17 cellular contexts compared by ENCODE assay signal in genomic region chr2:69166465-69166811, GRCh38.
DNase-seq lines count a peak whose midpoint lies in the region; ATAC-seq and TF ChIP-seq lines count a peak whose summit lies in the region.
"Had no signal": no experiment of that assay in that cellular context is flagged by ENCODE, and none has a peak within 500 bp of the region (broad histone marks: within the 10 kb centered on the region; RNA-seq: fewer than 3 reads in every experiment).

No MANE protein-coding gene starts in this region.

- intact Hi-C loops in Panc1 (cut with micrococcal nuclease; ENCODE audit: unreplicated experiment) (no loop called here), sciatic nerve (cut with DNase I) (no loop called here)

- peaks cover 5% of the 10 kb centered on the region for H3K79me2 ChIP-seq in smooth muscle cell (ENCODE audit: low read depth)

- no peak overlapping the region for H2BK120ac ChIP-seq in mesenchymal stem cell (ENCODE audit: low read depth, low read length)

- H3K27ac ChIP-seq in Panc1 (ENCODE audit: low read length) = peak overlapping the region; percentile 13; the same call in 1 of the 2 replicates
- no peak overlapping the region for H3K27ac ChIP-seq in mesenchymal stem cell (ENCODE audit: low read length, poor library complexity, severe bottlenecking)
- H3K27ac ChIP-seq in smooth muscle cell (ENCODE audit: low read depth) = peak overlapping the region; percentile 99
- H3K27ac ChIP-seq: BLaER1, C4-2B had no signal

- POLR2A ChIA-PET in Panc1 (lab: Charles Lee) = no interaction called here

- no peak overlapping the region for H3K4me3 ChIP-seq in Panc1 (ENCODE audit: low read depth in 2 of 2, low read length in 2 of 2)
- H3K4me3 ChIP-seq in mesenchymal stem cell (ENCODE audit: insufficient read depth in 1 of 2, low read depth in 1 of 2, low read length in 2 of 2) = no peak overlapping the region
- H3K4me3 ChIP-seq in smooth muscle cell = no peak overlapping the region
- H3K4me3 ChIP-seq: BLaER1, GM12878, GM23338 had no signal

- DNase-seq in Panc1 (ENCODE audit: low read depth, low spot score) (no peak), mesenchymal stem cell (no peak), smooth muscle cell (lab: John Stamatoyannopoulos, UW; ENCODE audit: unreplicated experiment) (no peak), NCI-H446 (lab: John Stamatoyannopoulos, UW) (no peak), sciatic nerve (ENCODE audit: low spot score) (no peak)
- DNase-seq: CD4-positive, CD25-positive, alpha-beta regulatory T cell; CD8-positive, alpha-beta memory T cell; DMS 273 treated with DMSO at 0.1 percent for 48 hours; EL; GDM1; H9 had no signal

- peak overlapping the region; percentile 61 for H4K8ac ChIP-seq in mesenchymal stem cell (ENCODE audit: low read length)

- H3K36me3 ChIP-seq in Panc1 (ENCODE audit: control insufficient read depth, insufficient read depth, low read length) = no peaks in the 10 kb centered on the region
- H3K36me3 ChIP-seq in mesenchymal stem cell (ENCODE audit: control insufficient read depth in 1 of 2, insufficient read depth in 2 of 2, low read depth in 1 of 2, low read length in 2 of 2) = peaks cover 14 to 16% of the 10 kb centered on the region in 2 experiments
- H3K36me3 ChIP-seq in smooth muscle cell (ENCODE audit: low read depth) = no peaks in the 10 kb centered on the region
- H3K36me3 ChIP-seq: BLaER1 had no signal

- no peak overlapping the region for H2BK12ac ChIP-seq in mesenchymal stem cell (ENCODE audit: low read length in 2 of 2)

- TF ChIP-seq CTCF in Panc1 (IDR thresholded peaks at IDR 0.05) (no peak), smooth muscle cell (IDR thresholded peaks at IDR 0.05; ENCODE audit: borderline replicate concordance, insufficient read depth, poor library complexity, severe bottlenecking) (no peak)

- no peak overlapping the region for H4K91ac ChIP-seq in mesenchymal stem cell (ENCODE audit: low read length)

- H2AK5ac ChIP-seq in mesenchymal stem cell (ENCODE audit: low read length, severe bottlenecking) = no peak overlapping the region

- H3K4me2 ChIP-seq in mesenchymal stem cell (ENCODE audit: low read length, poor library complexity, severe bottlenecking) (no peak overlapping the region), smooth muscle cell (no peak overlapping the region)
- H3K4me2 ChIP-seq: GM23338 had no signal

- BruUV-seq in Panc1 (replicated peaks; lab: Mats Ljungman, UMichigan) = no TSS peak

- no peak overlapping the region for H3K9ac ChIP-seq in mesenchymal stem cell (ENCODE audit: low read length)
- H3K9ac ChIP-seq in smooth muscle cell (ENCODE audit: low read depth) = peak overlapping the region; percentile 39
- H3K9ac ChIP-seq: BLaER1 had no signal

- H3K14ac ChIP-seq in mesenchymal stem cell (ENCODE audit: low read length in 2 of 2) = no peak overlapping the region

- H2AFZ ChIP-seq in mesenchymal stem cell (ENCODE audit: low read depth, low read length) (no peak overlapping the region), smooth muscle cell (ENCODE audit: low read depth) (no peak overlapping the region)
- H2AFZ ChIP-seq: GM23338 had no signal

- 96% methylated on average over 2 of the region's 2 CpGs for WGBS in mesenchymal stem cell
- 100% methylated on average over 2 of the region's 2 CpGs for WGBS in smooth muscle cell (ENCODE audit: low lambda C conversion rate)

- H2BK15ac ChIP-seq in mesenchymal stem cell (ENCODE audit: low read depth, poor library complexity, severe bottlenecking) = no peak overlapping the region

- no peak overlapping the region for H3K4ac ChIP-seq in mesenchymal stem cell (ENCODE audit: low read depth in 1 of 2, low read length in 2 of 2)

- peak overlapping the region in 1 of 2 experiments; percentile 34 for H3K18ac ChIP-seq in mesenchymal stem cell (ENCODE audit: low read depth in 1 of 2, low read length in 2 of 2)

- ATAC-seq in Panc1 (no peak), GM18870 (IDR thresholded peaks at IDR 0.05; ENCODE audit: unreplicated experiment) (no peak), sciatic nerve (no peak)
- ATAC-seq: GM12878, GM23338, HCT116 had no signal

- H3K9me3 ChIP-seq in Panc1 (ENCODE audit: control insufficient read depth, insufficient read depth, low read depth, low read length) = no peaks in the 10 kb centered on the region
- no peaks in the 10 kb centered on the region for H3K9me3 ChIP-seq in mesenchymal stem cell (ENCODE audit: control insufficient read depth, low read length)
- H3K9me3 ChIP-seq in smooth muscle cell (replicated peaks; ENCODE audit: low read depth) = no peaks in the 10 kb centered on the region
- H3K9me3 ChIP-seq: BLaER1 had no signal

- no peaks in the 10 kb centered on the region for H3K27me3 ChIP-seq in Panc1 (ENCODE audit: control insufficient read depth, insufficient read depth, low read length)
- H3K27me3 ChIP-seq in mesenchymal stem cell (ENCODE audit: control insufficient read depth in 1 of 2, insufficient read depth in 1 of 2, low read length in 2 of 2) = no peaks in the 10 kb centered on the region
- no peaks in the 10 kb centered on the region for H3K27me3 ChIP-seq in smooth muscle cell (ENCODE audit: low read depth)
- H3K27me3 ChIP-seq: BLaER1 had no signal

- no peak overlapping the region for H2BK5ac ChIP-seq in mesenchymal stem cell (ENCODE audit: low read depth, low read length, poor library complexity, severe bottlenecking)

- peaks cover 6% of the 10 kb centered on the region for H3K79me1 ChIP-seq in mesenchymal stem cell (replicated peaks; ENCODE audit: low read length, poor library complexity, severe bottlenecking)

- in situ Hi-C loops in Panc1 (cut with HindIII; ENCODE audit: low pct_unique_long_range_greater_than_20kb, low sequenced_read_pairs) = no loop called here

- peaks cover 3% of the 10 kb centered on the region; the same call in 1 of the 2 replicates for H3K4me1 ChIP-seq in Panc1 (ENCODE audit: control insufficient read depth, insufficient read depth, low read length)
- peaks cover 11% of the 10 kb centered on the region for H3K4me1 ChIP-seq in mesenchymal stem cell (ENCODE audit: control insufficient read depth, insufficient read depth, low read depth, low read length)
- H3K4me1 ChIP-seq in smooth muscle cell (ENCODE audit: low read depth) = peaks cover 36% of the 10 kb centered on the region

- CTCF ChIA-PET in Panc1 (lab: Charles Lee) = no interaction called here

- H4K20me1 ChIP-seq in smooth muscle cell (ENCODE audit: low read depth) = no peaks in the 10 kb centered on the region
- H4K20me1 ChIP-seq: BLaER1 had no signal

- H3F3A ChIP-seq in smooth muscle cell (ENCODE audit: low read depth) = peaks cover 46% of the 10 kb centered on the region

- no peak overlapping the region for H3K23ac ChIP-seq in mesenchymal stem cell (ENCODE audit: low read length in 2 of 2)
